In the genomic region with DNA sequence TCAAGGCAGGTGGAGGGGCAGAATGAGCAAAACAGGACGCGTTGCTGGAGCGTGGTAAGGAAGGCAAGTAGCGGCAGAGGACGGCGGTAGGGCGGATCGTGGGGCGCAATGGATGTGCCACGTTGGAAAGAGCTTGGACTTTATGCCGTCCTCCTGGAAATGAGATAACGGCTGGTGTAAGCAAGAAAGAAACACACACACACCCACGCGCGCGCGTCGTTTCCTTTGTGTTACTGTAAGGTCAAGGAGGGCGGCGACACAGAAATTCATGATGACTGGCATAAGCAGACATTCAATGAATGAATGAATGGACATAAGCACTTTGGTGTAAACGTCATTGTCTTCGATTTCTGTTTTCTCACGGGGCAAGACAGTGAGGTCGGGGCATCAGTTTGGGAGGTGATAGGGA, we compare ENCODE assay signal across 8 cellular contexts. TPM values are rescaled to one million over a fixed set of nuclear protein-coding genes. Genes with fewer than 3 reads are reported as not detected.
A peak's percentile ranks its signal among the peaks of the same experiment; 100 is the strongest.
DNase-seq lines count a peak whose midpoint lies in the region; ATAC-seq, FAIRE-seq and TF ChIP-seq lines count a peak whose summit lies in the region.

No MANE protein-coding gene starts in this region.

- DNase-seq in GM18507 (ENCODE audit: extremely low spot score, insufficient read length, low read depth), result no peak
- peak; percentile 68 for DNase-seq in OCI-M1 (lab: John Stamatoyannopoulos, UW)
- peak; percentile 67 for DNase-seq in activated naive CD4-positive, alpha-beta T cell treated with Interleukin-2 at 50 U/mL for 16 hours
- peak; percentile 61 for DNase-seq in left cardiac atrium
- no peak for DNase-seq in retinal pigment epithelial cell (ENCODE audit: low read depth)
- DNase-seq in Kasumi-1 (lab: John Stamatoyannopoulos, UW), result no peak
- no peak for DNase-seq in superior temporal gyrus (ENCODE audit: extremely low spot score)

- FAIRE-seq in GM18507 (lab: Jason Lieb, UNC), result peak; percentile 18

- TF ChIP-seq CTCF in retinal pigment epithelial cell (conservative IDR thresholded peaks at IDR 0.05; ENCODE audit: low read depth, low read length), result no peak

- H3K4me3 ChIP-seq in retinal pigment epithelial cell (ENCODE audit: low read length), result peak overlapping the region; percentile 90

- intact Hi-C loops in left cardiac atrium (cut with DNase I), result loop anchor here in 1 of 2 donors (5.0 kb wide), 1 partner anchor 36 kb away; the partner anchor contains the start of gene SLC25A28

- ATAC-seq in left cardiac atrium, result peak in 1 of 2 donors; percentile 11
- ATAC-seq in HG03521 (IDR thresholded peaks at IDR 0.05; ENCODE audit: unreplicated experiment), result no peak

RNA-seq across cellular contexts. Expression of gene ENTPD7, which starts 0.7 kb away (rescaled TPM):
- 1 to 10 TPM; 3.0 to 6.2 TPM for total RNA-seq in left cardiac atrium

RNA-seq across cellular contexts. Expression of gene SLC25A28, which starts 38.4 kb away (rescaled TPM):
- total RNA-seq in left cardiac atrium, result 10 to 100 TPM; 38.2 to 46.4 TPM

Comparison
In these comparisons a context has a peak if more than half of its experiments do, and no peak if none do; other contexts are left out.
1. DNase-seq: peak in OCI-M1 (single experiment), activated naive CD4-positive, alpha-beta T cell treated with Interleukin-2 at 50 U/mL for 16 hours (single experiment) and left cardiac atrium (single experiment); none in GM18507 (single experiment), retinal pigment epithelial cell (single experiment), Kasumi-1 (0 of 2) and superior temporal gyrus (single experiment).